In the genomic region with DNA sequence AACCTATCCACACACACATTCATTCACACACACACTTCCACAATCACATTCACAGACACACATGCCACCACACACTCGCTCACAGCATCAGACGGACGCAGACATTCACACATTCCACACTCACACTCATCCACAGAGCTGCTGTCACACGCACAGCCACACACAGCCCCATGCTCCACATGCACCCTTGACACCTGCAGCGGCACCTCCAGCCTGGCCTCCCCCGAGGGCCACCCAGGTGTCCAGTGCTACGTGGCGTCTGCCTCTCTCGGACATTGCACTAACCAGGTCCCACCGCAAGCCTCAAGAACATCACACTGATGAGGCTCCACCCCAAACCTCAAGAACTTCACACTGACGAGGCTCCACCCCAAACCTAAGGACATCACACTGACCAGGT, we compare ENCODE assay signal across 28 cellular contexts.
"Had no signal": no experiment of that assay in that cellular context is flagged by ENCODE, and none has a peak within 500 bp of the region (broad histone marks: within the 10 kb centered on the region; RNA-seq: fewer than 3 reads in every experiment).

No MANE protein-coding gene starts in this region.

- H3K9me3 Mint-ChIP-seq: naive B cell; naive thymus-derived CD8-positive, alpha-beta T cell; natural killer cell treated with Interleukin-12 subunit alpha and Interleukin-12 subunit beta and Interleukin-15 and Interleukin-18, amount 100 ng/mL, for 72 hours; nephron progenitor cell; neural crest cell; stimulated activated effector memory CD8-positive, alpha-beta T cell treated with anti-CD3 and anti-CD28 coated beads, Interleukin-12 subunit alpha, Interleukin-12 subunit beta, amount 100 ng/mL, for 72 hours; stimulated activated naive B cell treated with anti-CD40 and anti-IgM and Interleukin-4, amounts not matched to agents 10 μg/mL and 1 μg/mL and 100 μg/mL, for 72 hours; stimulated activated naive CD8-positive, alpha-beta T cell treated with anti-CD3 and anti-CD28 coated beads, Interleukin-15, Interleukin-2, amounts not matched to agents 100 ng/mL and 50 ng/mL, for 24 hours had no signal

- H3K27me3 ChIP-seq: neutrophil, pancreas, right lobe of liver, sigmoid colon, thyroid gland, tibial nerve, upper lobe of left lung, uterus had no signal

- ATAC-seq: naive thymus-derived CD8-positive, alpha-beta T cell; natural killer cell treated with Interleukin-12 subunit alpha and Interleukin-12 subunit beta and Interleukin-15 and Interleukin-18, amount 100 ng/mL, for 72 hours; pancreas; psoas muscle; right cardiac atrium; right lobe of liver; stimulated activated effector memory CD8-positive, alpha-beta T cell treated with anti-CD3 and anti-CD28 coated beads, Interleukin-12 subunit alpha, Interleukin-12 subunit beta, amount 100 ng/mL, for 72 hours; stimulated activated naive B cell treated with anti-CD40 and anti-IgM and Interleukin-4, amounts not matched to agents 10 μg/mL and 1 μg/mL and 100 μg/mL, for 72 hours had no signal

- H3K9me3 ChIP-seq: neutrophil, pancreas, psoas muscle, right lobe of liver, sigmoid colon, stomach, thoracic aorta, thyroid gland, tibial nerve, upper lobe of left lung, uterus had no signal

- H3K36me3 Mint-ChIP-seq: naive B cell; naive thymus-derived CD8-positive, alpha-beta T cell; natural killer cell treated with Interleukin-12 subunit alpha and Interleukin-12 subunit beta and Interleukin-15 and Interleukin-18, amount 100 ng/mL, for 72 hours; stimulated activated effector memory CD8-positive, alpha-beta T cell treated with anti-CD3 and anti-CD28 coated beads, Interleukin-12 subunit alpha, Interleukin-12 subunit beta, amount 100 ng/mL, for 72 hours; stimulated activated naive B cell treated with anti-CD40 and anti-IgM and Interleukin-4, amounts not matched to agents 10 μg/mL and 1 μg/mL and 100 μg/mL, for 72 hours had no signal

- H3K36me3 ChIP-seq: neutrophil, pancreas, right lobe of liver, stomach, thoracic aorta, thyroid gland, tibial nerve, upper lobe of left lung, uterus had no signal

- H3K27ac Mint-ChIP-seq: naive B cell; natural killer cell treated with Interleukin-12 subunit alpha and Interleukin-12 subunit beta and Interleukin-15 and Interleukin-18, amount 100 ng/mL, for 72 hours; stimulated activated effector memory CD8-positive, alpha-beta T cell treated with anti-CD3 and anti-CD28 coated beads, Interleukin-12 subunit alpha, Interleukin-12 subunit beta, amount 100 ng/mL, for 72 hours; stimulated activated naive B cell treated with anti-CD40 and anti-IgM and Interleukin-4, amounts not matched to agents 10 μg/mL and 1 μg/mL and 100 μg/mL, for 72 hours; stimulated activated naive CD8-positive, alpha-beta T cell treated with anti-CD3 and anti-CD28 coated beads, Interleukin-15, Interleukin-2, amounts not matched to agents 100 ng/mL and 50 ng/mL, for 24 hours had no signal

- H3K4me3 Mint-ChIP-seq: naive B cell; naive thymus-derived CD8-positive, alpha-beta T cell; natural killer cell treated with Interleukin-12 subunit alpha and Interleukin-12 subunit beta and Interleukin-15 and Interleukin-18, amount 100 ng/mL, for 72 hours; nephron progenitor cell; neural crest cell; stimulated activated effector memory CD8-positive, alpha-beta T cell treated with anti-CD3 and anti-CD28 coated beads, Interleukin-12 subunit alpha, Interleukin-12 subunit beta, amount 100 ng/mL, for 72 hours; stimulated activated naive B cell treated with anti-CD40 and anti-IgM and Interleukin-4, amounts not matched to agents 10 μg/mL and 1 μg/mL and 100 μg/mL, for 72 hours; stimulated activated naive CD8-positive, alpha-beta T cell treated with anti-CD3 and anti-CD28 coated beads, Interleukin-15, Interleukin-2, amounts not matched to agents 100 ng/mL and 50 ng/mL, for 24 hours had no signal

- H3K4me1 Mint-ChIP-seq: naive B cell; neural crest cell; stimulated activated effector memory CD8-positive, alpha-beta T cell treated with anti-CD3 and anti-CD28 coated beads, Interleukin-12 subunit alpha, Interleukin-12 subunit beta, amount 100 ng/mL, for 72 hours; stimulated activated naive B cell treated with anti-CD40 and anti-IgM and Interleukin-4, amounts not matched to agents 10 μg/mL and 1 μg/mL and 100 μg/mL, for 72 hours had no signal

- H3K4me3 ChIP-seq: pancreas, psoas muscle, right lobe of liver, sigmoid colon, stomach, thoracic aorta, thyroid gland, tibial nerve, upper lobe of left lung, uterus had no signal

- DNase-seq: naive B cell; naive thymus-derived CD8-positive, alpha-beta T cell; nephron progenitor cell; nucleus accumbens; psoas muscle; right lobe of liver; sigmoid colon; small intestine; stimulated activated CD4-positive, alpha-beta T cell treated with anti-CD3 and anti-CD28 coated beads, Interleukin-15, amount 100 ng/mL, for 24 hours; stimulated activated CD4-positive, alpha-beta T cell treated with anti-CD3 and anti-CD28 coated beads, Interleukin-2, amount 100 ng/mL, for 24 hours; stimulated activated CD4-positive, alpha-beta T cell treated with anti-CD3 and anti-CD28 coated beads, Interleukin-2, amount 100 ng/mL, for 48 hours; stimulated activated CD4-positive, alpha-beta T cell treated with anti-CD3 and anti-CD28 coated beads, Interleukin-4, amount 100 ng/mL, for 24 hours; stimulated activated naive B cell treated with anti-CD40 and anti-IgM and Interleukin-4, amounts not matched to agents 10 μg/mL and 1 μg/mL and 100 μg/mL, for 72 hours; stimulated activated naive CD4-positive, alpha-beta T cell treated with Interleukin-2 at 50 U/mL for 16 hours; stomach; thyroid gland; trophoblast cell; uterus had no signal

- H3K4me1 ChIP-seq: pancreas, psoas muscle, right lobe of liver, sigmoid colon, stomach, thyroid gland, tibial nerve, upper lobe of left lung, uterus had no signal

- H3K27ac ChIP-seq: neutrophil, pancreas, psoas muscle, right lobe of liver, sigmoid colon, stomach, thoracic aorta, thyroid gland, tibial nerve, upper lobe of left lung, uterus had no signal

- FAIRE-seq: pancreas, small intestine had no signal
